Comparison of ENCODE assay signal across 8 cellular contexts in genomic region chr6:159693894-159694545, GRCh38. TPM values are rescaled to one million over a fixed set of nuclear protein-coding genes. Genes with fewer than 3 reads are reported as not detected.
DNase-seq lines count a peak whose midpoint lies in the region; ATAC-seq, FAIRE-seq and TF ChIP-seq lines count a peak whose summit lies in the region.

No MANE protein-coding gene starts in this region.

- peaks cover 3% of the 10 kb centered on the region for H3K36me3 ChIP-seq in CD4-positive, alpha-beta memory T cell (ENCODE audit: insufficient read depth, low read length)
- no peaks in the 10 kb centered on the region for H3K36me3 ChIP-seq in pancreas

- peaks cover 27 to 63% (median 40%) of the 10 kb centered on the region in 4 donors for H3K4me1 Mint-ChIP-seq in CD4-positive, alpha-beta memory T cell
- H3K4me1 Mint-ChIP-seq in H9, result peaks cover 24% of the 10 kb centered on the region in 2 experiments
- H3K4me1 Mint-ChIP-seq in activated naive CD8-positive, alpha-beta T cell (ENCODE audit: low read depth), result peaks cover 34% of the 10 kb centered on the region

- H4K8ac ChIP-seq in H9 (replicated peaks; ENCODE audit: insufficient read length, low read depth, low read length), result no peak overlapping the region

- H3K56ac ChIP-seq in H9 (ENCODE audit: insufficient read length, low read depth, low read length), result no peak overlapping the region

- peaks cover 44% of the 10 kb centered on the region for H3K4me1 ChIP-seq in CD4-positive, alpha-beta memory T cell (ENCODE audit: insufficient read depth, low read length)
- H3K4me1 ChIP-seq in H9 (ENCODE audit: insufficient read depth, low read length) (peaks cover 5% of the 10 kb centered on the region), pancreas (peaks cover 9 to 24% (median 18%) of the 10 kb centered on the region in 3 donors)

- no peak for FAIRE-seq in pancreas (lab: Jason Lieb, UNC)

- peak overlapping the region; percentile 96 to 99 (median 98) for H3K27ac Mint-ChIP-seq in CD4-positive, alpha-beta memory T cell
- peak overlapping the region in 1 of 3 experiments; percentile 98; a peak in 3 of 7 replicates for H3K27ac Mint-ChIP-seq in H9
- H3K27ac Mint-ChIP-seq in activated naive CD8-positive, alpha-beta T cell, result peak overlapping the region; percentile 97

- H3K79me1 ChIP-seq in H9 (ENCODE audit: insufficient read depth, low read depth, low read length, poor library complexity, severe bottlenecking), result no peaks in the 10 kb centered on the region

- no peak overlapping the region for H2BK15ac ChIP-seq in H9 (ENCODE audit: low read depth, low read length)

- no peaks in the 10 kb centered on the region for H3K27me3 ChIP-seq in CD4-positive, alpha-beta memory T cell (ENCODE audit: insufficient read depth, low read length)
- H3K27me3 ChIP-seq in H9 (ENCODE audit: insufficient read depth, low read length) (no peaks in the 10 kb centered on the region), pancreas (no peaks in the 10 kb centered on the region)

- no peaks in the 10 kb centered on the region; the same call in 1 of the 2 replicates for H3K79me2 ChIP-seq in H9 (ENCODE audit: insufficient read depth, low read length)

- POLR2A ChIA-PET in CD4-positive, alpha-beta memory T cell (lab: Charles Lee; ENCODE audit: partially characterized antibody), result interaction anchor here (0.9 to 13.4 kb wide), 16 partner anchors 11 to 650 kb away, joined by 3 to 240 read pairs (median 9); partner anchors contain the start of genes ACAT2, MRPL18, TCP1 and WTAP

- H3K9me3 Mint-ChIP-seq in CD4-positive, alpha-beta memory T cell, result no peaks in the 10 kb centered on the region
- no peaks in the 10 kb centered on the region for H3K9me3 Mint-ChIP-seq in H9
- no peaks in the 10 kb centered on the region for H3K9me3 Mint-ChIP-seq in activated naive CD8-positive, alpha-beta T cell (ENCODE audit: low read depth)

- H3K27ac ChIP-seq in CD4-positive, alpha-beta memory T cell (ENCODE audit: low read depth, low read length), result peak overlapping the region; percentile 64
- no peak overlapping the region for H3K27ac ChIP-seq in H9 (ENCODE audit: insufficient read length, low read depth, low read length)
- H3K27ac ChIP-seq in pancreas, result peak overlapping the region; percentile 88 to 98 (median 95)

- no peak overlapping the region for H3K18ac ChIP-seq in H9 (ENCODE audit: insufficient read length, low read depth, low read length)

- H3K9me3 ChIP-seq in CD4-positive, alpha-beta memory T cell (ENCODE audit: control insufficient read depth in 1 of 2, low read length in 2 of 2), result no peaks in the 10 kb centered on the region
- H3K9me3 ChIP-seq in H9 (ENCODE audit: control insufficient read depth, low read depth, low read length) (no peaks in the 10 kb centered on the region), pancreas (no peaks in the 10 kb centered on the region)

- no peak overlapping the region for H2BK120ac ChIP-seq in H9 (ENCODE audit: low read depth, low read length, poor library complexity, severe bottlenecking)

- H2AK5ac ChIP-seq in H9 (ENCODE audit: insufficient read length, low read length), result no peak overlapping the region

- CTCF ChIA-PET in CD4-positive, alpha-beta memory T cell (lab: Charles Lee; ENCODE audit: partially characterized antibody), result interaction anchor here (2.4 to 4.1 kb wide), 3 partner anchors 27 to 761 kb away, joined by 14 to 37 read pairs (median 21); partner anchors contain the start of genes MRPL18 and TCP1

- ATAC-seq in Right ventricle myocardium superior (ENCODE audit: poor library complexity) (peak; percentile 23), pancreas (peak; percentile 29 to 62 (median 44)), GM21825 (IDR thresholded peaks at IDR 0.05; ENCODE audit: unreplicated experiment) (no peak)

- intact Hi-C loops in CD4-positive, alpha-beta memory T cell (cut with micrococcal nuclease), result loop anchor here (1.0 to 10.0 kb wide), 7 partner anchors 33 to 827 kb away; partner anchors contain the start of genes ACAT2, IGF2R, TCP1 and WTAP
- intact Hi-C loops in Right ventricle myocardium superior (cut with DNase I) (loop anchor here (2.0 to 5.0 kb wide), 3 partner anchors 33 to 97 kb away; partner anchors contain the start of genes ACAT2, MRPL18 and WTAP), pancreas (cut with DNase I) (loop anchor here in 1 of 3 donors (2.0 kb wide), 1 partner anchor 33 kb away; the partner anchor contains the start of gene WTAP)

- no peak overlapping the region for H3T11ph ChIP-seq in H9 (ENCODE audit: low read length)

- H3K23me2 ChIP-seq in H9 (ENCODE audit: insufficient read length, low read depth, low read length, poor library complexity, severe bottlenecking), result peaks cover 11% of the 10 kb centered on the region

- peak; percentile 71 to 85 (median 78) for DNase-seq in CD4-positive, alpha-beta memory T cell
- peak; percentile 27 for DNase-seq in H9
- peak; percentile 47 for DNase-seq in NCI-H748 treated with DMSO at 0.1 percent for 48 hours (lab: John Stamatoyannopoulos, UW)
- no peak for DNase-seq in Right ventricle myocardium superior
- DNase-seq in pancreas, result peak in 3 of 6 donors; percentile 59 to 75 (median 62)
- no peak for DNase-seq in amniotic stem cell (lab: John Stamatoyannopoulos, UW)

- peak overlapping the region; percentile 56 for H3K9ac ChIP-seq in H9 (ENCODE audit: extremely low read depth, insufficient read length, low read length)

- H4K91ac ChIP-seq in H9 (ENCODE audit: insufficient read length, low read depth, low read length), result no peak overlapping the region

- H2BK20ac ChIP-seq in H9 (ENCODE audit: low read depth, low read length, poor library complexity, severe bottlenecking), result no peak overlapping the region

- peak overlapping the region; percentile 95 for H3K4me2 ChIP-seq in H9 (ENCODE audit: insufficient read depth, insufficient read length, low read length)

- H3K4ac ChIP-seq in H9 (ENCODE audit: low read depth, low read length), result no peak overlapping the region

- H3K27me3 Mint-ChIP-seq in CD4-positive, alpha-beta memory T cell, result no peaks in the 10 kb centered on the region
- no peaks in the 10 kb centered on the region for H3K27me3 Mint-ChIP-seq in H9 (ENCODE audit: low read depth)
- no peaks in the 10 kb centered on the region for H3K27me3 Mint-ChIP-seq in activated naive CD8-positive, alpha-beta T cell

- no peak overlapping the region for H3K23ac ChIP-seq in H9 (ENCODE audit: insufficient read length, low read depth, low read length)

- H3K4me3 Mint-ChIP-seq in CD4-positive, alpha-beta memory T cell, result peak overlapping the region; percentile 92 to 100 (median 95)
- H3K4me3 Mint-ChIP-seq in H9, result peak overlapping the region; percentile 83 to 91
- peak overlapping the region; percentile 93 for H3K4me3 Mint-ChIP-seq in activated naive CD8-positive, alpha-beta T cell

- TF ChIP-seq CTCF in H9 (conservative IDR thresholded peaks at IDR 0.05) (no peak), pancreas (IDR thresholded peaks at IDR 0.05) (no peak)

- peak overlapping the region; percentile 7 to 88 for H3K4me3 ChIP-seq in CD4-positive, alpha-beta memory T cell (ENCODE audit: low read length in 2 of 2)
- peak overlapping the region; percentile 76 to 96 (median 88) for H3K4me3 ChIP-seq in pancreas

- no peak overlapping the region for H2BK5ac ChIP-seq in H9 (ENCODE audit: insufficient read length, low read length)

- no peak overlapping the region for H2AFZ ChIP-seq in H9 (ENCODE audit: low read length)

- H4K20me1 ChIP-seq in H9 (ENCODE audit: control insufficient read depth, insufficient read depth, insufficient read length), result no peaks in the 10 kb centered on the region

- no peak overlapping the region for H3K14ac ChIP-seq in H9 (ENCODE audit: insufficient read depth, low read length)

- H3K36me3 Mint-ChIP-seq in CD4-positive, alpha-beta memory T cell, result peaks cover 9 to 28% of the 10 kb centered on the region in 2 donors
- H3K36me3 Mint-ChIP-seq in H9 (ENCODE audit: insufficient read depth in 1 of 3, low read depth in 3 of 3), result peaks cover 7 to 15% (median 12%) of the 10 kb centered on the region in 3 experiments
- H3K36me3 Mint-ChIP-seq in activated naive CD8-positive, alpha-beta T cell, result peaks cover 6% of the 10 kb centered on the region

- H4K5ac ChIP-seq in H9 (ENCODE audit: insufficient read length, low read depth, low read length), result no peak overlapping the region

- WGBS in H9 (ENCODE audit: extremely low coverage, insufficient read length, low lambda C conversion rate), result no CpG with 5 or more reads among the region's 14 CpGs
- 3 to 5% methylated on average over 14 of the region's 14 CpGs for WGBS in pancreas, 2 donors

- no peak overlapping the region for H2BK12ac ChIP-seq in H9 (ENCODE audit: insufficient read length, low read depth, low read length)

RNA-seq across cellular contexts. Expression of gene SOD2, which starts 1.0 kb away (rescaled TPM):
- total RNA-seq in CD4-positive, alpha-beta memory T cell, result 100 to 1,000 TPM; 128 to 131 TPM
- 100 to 1,000 TPM; 121 to 161 TPM for polyA plus RNA-seq in CD4-positive, alpha-beta memory T cell
- 78.5 and 80.5 TPM in 2 replicates for total RNA-seq in H9 (2021)
- 1,058 TPM for total RNA-seq in Right ventricle myocardium superior
- 100 to 1,000 TPM; 155 to 792 (median 241) TPM for total RNA-seq in pancreas
- polyA plus RNA-seq in pancreas, result 100 to 1,000 TPM in 1 of 2 donors, 10 to 100 TPM in 1; 97.7 to 162 TPM

RNA-seq across cellular contexts. Expression of gene WTAP, which starts 33.3 kb away (rescaled TPM):
- 100 to 1,000 TPM; 151 to 159 TPM for total RNA-seq in CD4-positive, alpha-beta memory T cell
- 100 to 1,000 TPM; 140 to 149 TPM for polyA plus RNA-seq in CD4-positive, alpha-beta memory T cell
- total RNA-seq in H9 (2021) (138 and 142 TPM in 2 replicates), Right ventricle myocardium superior (40.1 TPM), pancreas (10 to 100 TPM; 35.6 to 51.4 (median 42.8) TPM)
- 10 to 100 TPM; 55.4 to 85.6 TPM for polyA plus RNA-seq in pancreas

Comparison
In these comparisons a context has a peak if more than half of its experiments do, and no peak if none do; other contexts are left out.
1. DNase-seq: peak in CD4-positive, alpha-beta memory T cell (5 of 5), H9 (single experiment) and NCI-H748 treated with DMSO at 0.1 percent for 48 hours (single experiment); none in Right ventricle myocardium superior (single experiment) and amniotic stem cell (single experiment).
2. Peak in every context shown above with its lines, with median percentiles within 50 percentile points of each other: H3K4me3 Mint-ChIP-seq.